ENCODE assay signal across 24 cellular contexts in genomic region chr6:53744321-53744720, GRCh38. TPM values are rescaled to one million over a fixed set of nuclear protein-coding genes. Genes with fewer than 3 reads are reported as not detected.
DNase-seq lines count a peak whose midpoint lies in the region; ATAC-seq and TF ChIP-seq lines count a peak whose summit lies in the region.
"Had no signal": no experiment of that assay in that cellular context is flagged by ENCODE, and none has a peak within 500 bp of the region (broad histone marks: within the 10 kb centered on the region; RNA-seq: fewer than 3 reads in every experiment).

No MANE protein-coding gene starts in this region.

- WGBS in aorta, 2 donors: 91 to 93% methylated on average over 4 of the region's 4 CpGs

- H2AFZ ChIP-seq in PC-3 (ENCODE audit: low read length): no peak overlapping the region

- H3K9ac ChIP-seq in PC-3 (ENCODE audit: low read length): no peak overlapping the region
- H3K9ac ChIP-seq: BLaER1, SK-N-SH had no signal

- H3K79me2 ChIP-seq in PC-3 (ENCODE audit: low read length): no peaks in the 10 kb centered on the region

- H3K9me2 ChIP-seq in PC-3 (replicated peaks; ENCODE audit: low read length): no peaks in the 10 kb centered on the region
- H3K9me2 ChIP-seq: SK-N-SH had no signal

- H3K27me3 ChIP-seq in PC-3 (ENCODE audit: low read length) (no peaks in the 10 kb centered on the region), aorta (ENCODE audit: control insufficient read depth in 1 of 2, insufficient read depth in 2 of 2, low read length in 1 of 2) (no peaks in the 10 kb centered on the region)
- H3K27me3 ChIP-seq: BLaER1, heart left ventricle had no signal

- no TSS peak for BruUV-seq in PC-3 (replicated peaks; lab: Mats Ljungman, UMichigan)

- CTCF ChIA-PET in PC-3 (lab: Charles Lee): interaction anchor here (0.7 to 1.2 kb wide), 2 partner anchors 10 to 212 kb away, joined by 3 to 7 read pairs; no protein-coding TSS in a partner anchor

- H3K27ac ChIP-seq in C4-2B (peak overlapping the region; percentile 52), PC-3 (ENCODE audit: low read length) (no peak overlapping the region), aorta (ENCODE audit: low read depth in 1 of 2, low read length in 2 of 2) (no peak overlapping the region)
- H3K27ac ChIP-seq: BLaER1, heart left ventricle had no signal

- H3K4me1 ChIP-seq in PC-3 (ENCODE audit: insufficient read depth, low read length) (peaks cover 19% of the 10 kb centered on the region), aorta (ENCODE audit: control insufficient read depth in 1 of 2, insufficient read depth in 2 of 2, low read length in 2 of 2) (no peaks in the 10 kb centered on the region)
- H3K4me1 ChIP-seq: BLaER1, heart left ventricle had no signal

- H3F3A ChIP-seq in PC-3 (ENCODE audit: low read length, unreplicated experiment): no peaks in the 10 kb centered on the region

- 0 out of 2 replicates have a peak, but pooled peaks have one; percentile 19 for TF ChIP-seq EP300 in Ishikawa (IDR thresholded peaks at IDR 0.05; ENCODE audit: borderline replicate concordance)

- H3K4me3 ChIP-seq in PC-3 (ENCODE audit: low read length) (no peak overlapping the region), aorta (ENCODE audit: low read length in 2 of 2) (no peak overlapping the region)
- H3K4me3 ChIP-seq: BLaER1, heart left ventricle, skin epidermis had no signal

- H4K20me1 ChIP-seq in PC-3 (ENCODE audit: low read length): no peaks in the 10 kb centered on the region
- H4K20me1 ChIP-seq: BLaER1 had no signal

- H3K36me3 ChIP-seq in PC-3 (ENCODE audit: low read depth, low read length) (no peaks in the 10 kb centered on the region), aorta (ENCODE audit: control insufficient read depth in 1 of 2, insufficient read depth in 2 of 2, low read length in 1 of 2) (no peaks in the 10 kb centered on the region)
- H3K36me3 ChIP-seq: BLaER1, heart left ventricle had no signal

- TF ChIP-seq CTCF in C4-2B (conservative IDR thresholded peaks at IDR 0.05): no peak
- no peak for TF ChIP-seq CTCF in PC-3 (conservative IDR thresholded peaks at IDR 0.05; ENCODE audit: low read depth, low read length)

- POLR2A ChIA-PET in PC-3 (lab: Charles Lee; ENCODE audit: unreplicated experiment): no interaction called here

- ATAC-seq in PC-3: 0 out of 2 replicates have a peak, but pooled peaks have one; percentile 31
- ATAC-seq in HG03354 (IDR thresholded peaks at IDR 0.05; ENCODE audit: poor library complexity, severe bottlenecking, unreplicated experiment): no peak
- ATAC-seq in aorta (ENCODE audit: low FRiP score): no peak
- ATAC-seq: heart left ventricle, HepG2, left lobe of liver had no signal

- intact Hi-C loops in PC-3 (cut with micrococcal nuclease): no loop called here
- intact Hi-C loops in aorta (cut with DNase I): no loop called here

- DNase-seq in PC-3 (peak; percentile 86), kidney tubule cell (ENCODE audit: low spot score) (peak; percentile 11), aorta (no peak)
- DNase-seq in activated T-cell treated with anti-CD3 and anti-CD28 coated beads, Interleukin-2, amount 50 U/mL, for 48 hours: no peak
- no peak for DNase-seq in stimulated activated naive CD4-positive, alpha-beta T cell treated with Interleukin-2 at 50 U/mL for 16 hours (lab: John Stamatoyannopoulos, UW)
- DNase-seq: ACHN; activated CD4-positive, alpha-beta T cell treated with anti-CD3 and anti-CD28 coated beads for 48 hours; caudate nucleus; EL; heart left ventricle; mesendoderm; naive B cell; NCI-H1105; NCI-H526 treated with DMSO at 0.1 percent for 48 hours; SK-N-SH; stimulated activated CD4-positive, alpha-beta T cell treated with anti-CD3 and anti-CD28 coated beads, Interleukin-1b, Interleukin-23, amount 100 ng/mL, for 48 hours; T-helper 2 cell had no signal

- peak overlapping the region; percentile 4; the same call in 1 of the 2 replicates for H3K4me2 ChIP-seq in PC-3 (ENCODE audit: low read length)
- H3K4me2 ChIP-seq: BLaER1, SK-N-SH had no signal

- no peak for TF ChIP-seq RAD21 in Ishikawa (IDR thresholded peaks at IDR 0.05; ENCODE audit: low read depth)

- no peaks in the 10 kb centered on the region for H3K9me3 ChIP-seq in PC-3 (ENCODE audit: low read length)
- no peaks in the 10 kb centered on the region for H3K9me3 ChIP-seq in aorta (ENCODE audit: control insufficient read depth, low read length)
- H3K9me3 ChIP-seq: BLaER1, heart left ventricle, SK-N-SH had no signal

TF ChIP-seq in Ishikawa, 13 proteins besides CTCF, POLR2A, EP300 and RAD21:
- peak; percentile 53 for TF ChIP-seq NFIC (IDR thresholded peaks at IDR 0.05)
- no peak for TF ChIP-seq CEBPB (IDR thresholded peaks at IDR 0.05)
- TF ChIP-seq TEAD4 (IDR thresholded peaks at IDR 0.05): no peak
- no peak for TF ChIP-seq CREB1 (IDR thresholded peaks at IDR 0.05; ENCODE audit: low read depth)
- TF ChIP-seq TCF12 (IDR thresholded peaks at IDR 0.05; ENCODE audit: low read depth): no peak
- peak; percentile 45 for TF ChIP-seq FOXM1 (IDR thresholded peaks at IDR 0.05; ENCODE audit: borderline replicate concordance, low read depth)

RNA-seq across cellular contexts. Expression of gene LRRC1, which starts 50.5 kb away (rescaled TPM):
- total RNA-seq in PC-3 (2014; rRNA removed): 18.1 and 19.4 TPM in 2 replicates
- 10 to 100 TPM; 25.3 to 25.4 TPM for total RNA-seq in aorta
- polyA plus RNA-seq in aorta: 1 to 10 TPM; 5.5 to 6.3 TPM

Comparison
In these comparisons a context has a peak if more than half of its experiments do, and no peak if none do; other contexts are left out.
1. DNase-seq: peak in PC-3 (single experiment) and kidney tubule cell (single experiment); none in activated T-cell treated with anti-CD3 and anti-CD28 coated beads, Interleukin-2, amount 50 U/mL, for 48 hours (0 of 2), stimulated activated naive CD4-positive, alpha-beta T cell treated with Interleukin-2 at 50 U/mL for 16 hours (single experiment) and aorta (0 of 2).